Comparison of ENCODE assay signal across 9 cellular contexts in genomic region chr5:176538505-176538806, GRCh38. TPM values are rescaled to one million over a fixed set of nuclear protein-coding genes. Genes with fewer than 3 reads are reported as not detected.
DNase-seq lines count a peak whose midpoint lies in the region; ATAC-seq, FAIRE-seq and TF ChIP-seq lines count a peak whose summit lies in the region.
"Had no signal": no experiment of that assay in that cellular context is flagged by ENCODE, and none has a peak within 500 bp of the region (broad histone marks: within the 10 kb centered on the region; RNA-seq: fewer than 3 reads in every experiment).

No MANE protein-coding gene starts in this region.

- no peak for FAIRE-seq in A549 (lab: Jason Lieb, UNC)
- no peak for FAIRE-seq in GM12878 (lab: Jason Lieb, UNC)

- H3K9ac ChIP-seq in HUES6 (ENCODE audit: low read length) (peak overlapping the region; percentile 21), GM12878 (ENCODE audit: control insufficient read depth, insufficient read depth, low read length) (peak overlapping the region; percentile 99; the same call in 1 of the 2 replicates), mucosa of rectum (ENCODE audit: low read depth in 1 of 2, low read length in 2 of 2) (peak overlapping the region; percentile 74 to 91)

- 52% methylated on average over 6 of the region's 6 CpGs for WGBS in A549 (ENCODE audit: missing lambda C conversion rate)
- 44% methylated on average over 6 of the region's 6 CpGs for WGBS in GM12878 (ENCODE audit: insufficient coverage, insufficient replicate concordance, low lambda C conversion rate, missing lambda C conversion rate)

- SMC1A ChIA-PET in GM12878 (lab: Charles Lee; ENCODE audit: uncharacterized antibody, unreplicated experiment): interaction anchor here (1.1 to 2.6 kb wide), 4 partner anchors 89 to 809 kb away, joined by 3 to 8 read pairs (median 4); partner anchors contain the start of gene FAF2

- BruUV-seq in GM12878 (replicated peaks; lab: Mats Ljungman, UMichigan): no TSS peak

- TF ChIP-seq EP300 in A549 (IDR thresholded peaks at IDR 0.05) (no peak), GM12878 (IDR thresholded peaks at IDR 0.05; ENCODE audit: borderline replicate concordance in 1 of 2, control insufficient read depth in 1 of 2, low read depth in 2 of 2, low read length in 2 of 2) (no peak)

- in situ Hi-C loops in GM12878 (cut with MboI): no loop called here

- RAD21 ChIA-PET in GM12878 (lab: Charles Lee; ENCODE audit: unreplicated experiment): interaction anchor here (0.8 to 2.5 kb wide), 5 partner anchors 56 to 177 kb away, joined by 3 to 8 read pairs (median 7); partner anchors contain the start of genes CLTB, KIAA1191 and TSPAN17

- H3K36me3 ChIP-seq in HUES6 (ENCODE audit: control insufficient read depth, insufficient read depth, low read length) (peaks cover 19% of the 10 kb centered on the region), GM12878 (ENCODE audit: control insufficient read depth in 2 of 2, insufficient read depth in 2 of 2, low read length in 1 of 2) (no peaks in the 10 kb centered on the region), mucosa of rectum (ENCODE audit: control insufficient read depth in 2 of 2, insufficient read depth in 2 of 2, low read length in 2 of 2) (peaks cover 0 to 3% of the 10 kb centered on the region in 2 donors)

- H3K79me2 ChIP-seq in GM12878 (ENCODE audit: control insufficient read depth, insufficient read depth, low read length): peaks cover 33% of the 10 kb centered on the region

- H3K4me2 ChIP-seq in A549: peak overlapping the region; percentile 66
- peak overlapping the region; percentile 95 for H3K4me2 ChIP-seq in GM12878 (ENCODE audit: control insufficient read depth, insufficient read depth)

- H2AFZ ChIP-seq in GM12878 (ENCODE audit: control insufficient read depth, low read depth, low read length): peak overlapping the region; percentile 73; the same call in 1 of the 2 replicates

- POLR2A ChIA-PET in A549 (lab: Yijun Ruan, JAX) (interaction anchor here (0.6 to 1.6 kb wide), 4 partner anchors 90 to 1044 kb away, joined by 3 to 16 read pairs (median 6); partner anchors contain the start of genes CLTB, FAF2, HIGD2A and NOP16), GM12878 (lab: Charles Lee) (interaction anchor here (0.6 to 3.7 kb wide), 4 partner anchors 90 to 888 kb away, joined by 3 to 16 read pairs (median 8); partner anchors contain the start of genes FAF2, GRK6, KIAA1191 and TSPAN17)

- H3K27ac ChIP-seq in A549: peak overlapping the region in 1 of 2 experiments; percentile 79; a peak in 3 of 6 replicates
- H3K27ac ChIP-seq in HUES6 (ENCODE audit: low read depth, low read length): 0 out of 2 replicates have a peak overlapping the region, but pooled peaks have one; percentile 24
- H3K27ac ChIP-seq in GM12878 (ENCODE audit: control insufficient read depth, insufficient read depth): no peak overlapping the region
- peak overlapping the region; percentile 99 to 100 for H3K27ac ChIP-seq in mucosa of rectum (ENCODE audit: low read depth in 2 of 2, low read length in 2 of 2)

- H3K9me3 ChIP-seq in A549: no peaks in the 10 kb centered on the region
- H3K9me3 ChIP-seq in HUES6 (ENCODE audit: control insufficient read depth, insufficient read depth, low read depth, low read length): no peaks in the 10 kb centered on the region
- no peaks in the 10 kb centered on the region for H3K9me3 ChIP-seq in GM12878 (replicated peaks; ENCODE audit: control insufficient read depth, insufficient read depth, low read length)
- H3K9me3 ChIP-seq in mucosa of rectum (ENCODE audit: control insufficient read depth in 2 of 2, low read length in 2 of 2): no peaks in the 10 kb centered on the region

- H3K4me1 ChIP-seq in A549: peaks cover 50% of the 10 kb centered on the region
- H3K4me1 ChIP-seq in HUES6 (ENCODE audit: control insufficient read depth, insufficient read depth, low read length): peaks cover 43% of the 10 kb centered on the region
- peaks cover 32% of the 10 kb centered on the region for H3K4me1 ChIP-seq in GM12878 (ENCODE audit: control insufficient read depth, insufficient read depth, low read length)
- peaks cover 50 to 52% of the 10 kb centered on the region in 2 donors for H3K4me1 ChIP-seq in mucosa of rectum (ENCODE audit: control insufficient read depth in 2 of 2, insufficient read depth in 2 of 2, low read length in 2 of 2)

- TF ChIP-seq POLR2A in A549 (IDR thresholded peaks at IDR 0.05; ENCODE audit: low read length) (no peak), GM12878 (IDR thresholded peaks at IDR 0.05; ENCODE audit: low read depth, low read length) (no peak)

- TF ChIP-seq RAD21 in A549 (conservative IDR thresholded peaks at IDR 0.05 in 1 of 2, IDR thresholded peaks at IDR 0.05 in 1 of 2): no peak
- TF ChIP-seq RAD21 in GM12878 (IDR thresholded peaks at IDR 0.05; ENCODE audit: insufficient read depth, low read depth, low read length): no peak

- no peak for TF ChIP-seq CTCF in A549 (IDR thresholded peaks at IDR 0.05)
- no peak for TF ChIP-seq CTCF in GM12878 (IDR thresholded peaks at IDR 0.05 in 2 of 3, conservative IDR thresholded peaks at IDR 0.05 in 1 of 3; ENCODE audit: control insufficient read depth in 2 of 3, extremely low read depth in 1 of 3, insufficient read depth in 1 of 3, low read depth in 3 of 3, low read length in 3 of 3)

- H4K20me1 ChIP-seq in GM12878 (ENCODE audit: control insufficient read depth, insufficient read depth): no peaks in the 10 kb centered on the region

- ATAC-seq in A549 (no peak), GM12878 (no peak), HG03045 (IDR thresholded peaks at IDR 0.05; ENCODE audit: unreplicated experiment) (no peak)

- DNase-seq in A549 (ENCODE audit: low read depth in 1 of 2, low spot score in 1 of 2) (no peak), GM12878 (ENCODE audit: low read depth, low spot score) (no peak), T1000 (lab: John Stamatoyannopoulos, UW) (no peak), HuH-7.5 (ENCODE audit: low spot score) (no peak)
- no peak for DNase-seq in effector CD4-positive, alpha-beta T cell

- H3K27me3 ChIP-seq in HUES6 (ENCODE audit: control insufficient read depth, insufficient read depth, low read length) (no peaks in the 10 kb centered on the region), GM12878 (replicated peaks in 1 of 2; ENCODE audit: control insufficient read depth in 2 of 2, insufficient read depth in 2 of 2, low read length in 1 of 2) (no peaks in the 10 kb centered on the region), mucosa of rectum (ENCODE audit: control insufficient read depth in 2 of 2, insufficient read depth in 2 of 2, low read length in 2 of 2) (no peaks in the 10 kb centered on the region)

- intact Hi-C loops in GM12878 (cut with micrococcal nuclease; ENCODE audit: unreplicated experiment): loop anchor here (5.0 to 10.0 kb wide), 3 partner anchors 91 to 1576 kb away; partner anchors contain the start of genes FAF2, HIGD2A, N4BP3 and NOP16

- H3K4me3 ChIP-seq in A549 (no peak overlapping the region; the same call in 2 of the 3 replicates), HUES6 (ENCODE audit: low read depth, low read length) (peak overlapping the region; percentile 96), GM12878 (peak overlapping the region; percentile 41; the same call in 1 of the 2 replicates), mucosa of rectum (ENCODE audit: low read length in 2 of 2) (peak overlapping the region in 1 of 2 donors; percentile 67)

- CTCF ChIA-PET in A549 (lab: Yijun Ruan, JAX): interaction anchor here (1.1 to 6.2 kb wide), 5 partner anchors 9 to 122 kb away, joined by 3 to 37 read pairs (median 3); partner anchors contain the start of genes CLTB and FAF2
- CTCF ChIA-PET in GM12878 (lab: Yijun Ruan, JAX): interaction anchor here (0.8 to 2.6 kb wide), 3 partner anchors 86 to 809 kb away, joined by 3 to 22 read pairs (median 5); partner anchors contain the start of gene FAF2

RNA-seq across cellular contexts. Expression of gene RNF44, which starts 1.3 kb away (rescaled TPM):
- polyA plus RNA-seq in A549 (2011; rRNA removed): 9.2 and 9.9 TPM in 2 replicates
- polyA plus RNA-seq in A549 (2012; cell fraction: cytosol; rRNA removed): 26.5 and 39.3 TPM in 2 replicates
- polyA plus RNA-seq in A549 (2012; cell fraction: nucleus; rRNA removed): 125 and 153 TPM in 2 replicates
- polyA plus RNA-seq in A549 (2017; fragmentation: RNase III; extraction: RNeasy Plus Mini Kit Qiagen cat#74134 plus additional on column Dnase treatment): 30.4 to 35.8 TPM (median 32.7 TPM) in 3 replicates
- polyA minus RNA-seq in A549 (2011; rRNA and poly(A)+ RNA removed): 6.4 and 10.0 TPM in 2 replicates
- total RNA-seq in GM12878 (2013; cell fraction: nucleolus; rRNA removed): 66.8 and 80.6 TPM in 2 replicates
- total RNA-seq in GM12878 (2014; rRNA removed): 8.8 and 9.4 TPM in 2 replicates
- 5.7 and 5.8 TPM in 2 replicates for total RNA-seq in GM12878 (2014; rRNA removed; fragmentation: Illumina TruSeq; extraction: Trizol)
- 46.5 and 51.9 TPM in 2 replicates for total RNA-seq in GM12878 (2021)
- 8.0 TPM for polyA plus RNA-seq in GM12878 (2011; ENCODE audit: low read depth)
- polyA plus RNA-seq in GM12878 (2011; rRNA removed): 5.1 and 8.8 TPM in 2 replicates
- 8.6 and 12.4 TPM in 2 replicates for polyA plus RNA-seq in GM12878 (2011; cell fraction: cytosol; rRNA removed)
- 145 and 166 TPM in 2 replicates for polyA plus RNA-seq in GM12878 (2011; cell fraction: nucleus; rRNA removed)
- 30.9 and 39.8 TPM in 2 replicates for polyA plus RNA-seq in GM12878 (2012)
- 5.2 and 10.4 TPM in 2 replicates for polyA plus RNA-seq in GM12878 (2014; fragmentation: Illumina TruSeq; extraction: Trizol)
- polyA plus RNA-seq in GM12878 (2014; fragmentation: Nextera tagmentation; extraction: Ambion mirVana): 1 to 10 TPM; 1.7 to 3.5 TPM
- polyA plus RNA-seq in GM12878 (2014; rRNA removed): 31.9 and 35.0 TPM in 2 replicates
- 1 to 10 TPM; 6.4 to 7.1 TPM for polyA plus RNA-seq in GM12878 (2016; fragmentation: Nextera tagmentation; extraction: Ambion mirVana)
- 3.8 and 8.8 TPM in 2 replicates for polyA minus RNA-seq in GM12878 (2011; rRNA and poly(A)+ RNA removed)
- 8.7 and 10.7 TPM in 2 replicates for polyA minus RNA-seq in GM12878 (2011; cell fraction: cytosol; rRNA and poly(A)+ RNA removed)
- 34.7 and 54.1 TPM in 2 replicates for polyA minus RNA-seq in GM12878 (2011; cell fraction: nucleus; rRNA and poly(A)+ RNA removed)

RNA-seq across cellular contexts. Expression of gene CDHR2, which starts 10.7 kb away (rescaled TPM):
- polyA plus RNA-seq in A549 (2011; rRNA removed) (0.08 and 0.09 TPM in 2 replicates), A549 (2017; fragmentation: RNase III; extraction: RNeasy Plus Mini Kit Qiagen cat#74134 plus additional on column Dnase treatment) (not detected in 3 replicates), GM12878 (2011; rRNA removed) (0.03 and 0.10 TPM in 2 replicates), GM12878 (2014; fragmentation: Illumina TruSeq; extraction: Trizol) (not detected in 2 replicates), GM12878 (2014; fragmentation: Nextera tagmentation; extraction: Ambion mirVana) (not detected), GM12878 (2014; rRNA removed) (not detected in 2 replicates), GM12878 (2016; fragmentation: Nextera tagmentation; extraction: Ambion mirVana) (under 1 TPM in 1 of 2 experiments, not detected in 1; 0.19 TPM)
- polyA plus RNA-seq in A549 (2012; cell fraction: cytosol; rRNA removed): 0.01 TPM in 1 of 2 replicates, not detected in the other
- polyA plus RNA-seq in A549 (2012; cell fraction: nucleus; rRNA removed): 0.10 and 0.38 TPM in 2 replicates
- 0.10 and 0.12 TPM in 2 replicates for polyA minus RNA-seq in A549 (2011; rRNA and poly(A)+ RNA removed)
- total RNA-seq in GM12878 (2013; cell fraction: nucleolus; rRNA removed): 0.15 TPM in 1 of 2 replicates, not detected in the other
- total RNA-seq in GM12878 (2014; rRNA removed) (0.06 TPM in 1 of 2 replicates, not detected in the other), GM12878 (2014; rRNA removed; fragmentation: Illumina TruSeq; extraction: Trizol) (0.04 TPM in 1 of 2 replicates, not detected in the other), GM12878 (2021) (0.21 and 0.46 TPM in 2 replicates)
- polyA plus RNA-seq in GM12878 (2011; ENCODE audit: low read depth): not detected
- polyA plus RNA-seq in GM12878 (2011; cell fraction: cytosol; rRNA removed): 0.01 and 0.02 TPM in 2 replicates
- 0.06 and 0.40 TPM in 2 replicates for polyA plus RNA-seq in GM12878 (2011; cell fraction: nucleus; rRNA removed)
- 0.15 TPM in 1 of 2 replicates, not detected in the other for polyA plus RNA-seq in GM12878 (2012)
- polyA minus RNA-seq in GM12878 (2011; rRNA and poly(A)+ RNA removed): not detected in 2 replicates
- polyA minus RNA-seq in GM12878 (2011; cell fraction: cytosol; rRNA and poly(A)+ RNA removed): 0.94 TPM in 1 of 2 replicates, not detected in the other
- polyA minus RNA-seq in GM12878 (2011; cell fraction: nucleus; rRNA and poly(A)+ RNA removed): 0.12 TPM in 1 of 2 replicates, not detected in the other
- total RNA-seq: omental fat pad had no signal

Comparison
In these comparisons a context has a peak if more than half of its experiments do, and no peak if none do; other contexts are left out.
1. H3K9ac ChIP-seq: peak in every context shown above with its lines; median percentile 99 in GM12878; 82 in mucosa of rectum; 21 in HUES6.